Comparison of ENCODE assay signal across 8 cellular contexts in genomic region chrX:54496517-54496852, GRCh38. TPM values are rescaled to one million over a fixed set of nuclear protein-coding genes. Genes with fewer than 3 reads are reported as not detected.
DNase-seq lines count a peak whose midpoint lies in the region; ATAC-seq and TF ChIP-seq lines count a peak whose summit lies in the region.

No MANE protein-coding gene starts in this region.

- H3K27ac ChIP-seq in KMS-11 (no peak overlapping the region), neural cell (ENCODE audit: low read length) (peak overlapping the region; percentile 81)

- H3K4me1 ChIP-seq in KMS-11 (ENCODE audit: low read depth, poor library complexity, severe bottlenecking): no peaks in the 10 kb centered on the region

- H3K9me3 Mint-ChIP-seq in dendritic cell treated with granulocyte-macrophage colony-stimulating factor and Interleukin-4, amounts not matched to agents 40 ng/mL and 50 ng/mL, for 4 days: no peaks in the 10 kb centered on the region

- H3K4me2 ChIP-seq in KMS-11 (peak overlapping the region; percentile 39; the same call in 1 of the 2 replicates), neural cell (ENCODE audit: low read length) (no peak overlapping the region)

- no peaks in the 10 kb centered on the region for H3F3A ChIP-seq in neural cell (ENCODE audit: insufficient read depth, low read length, poor library complexity, severe bottlenecking)

- H3K27me3 Mint-ChIP-seq in dendritic cell treated with granulocyte-macrophage colony-stimulating factor and Interleukin-4, amounts not matched to agents 40 ng/mL and 50 ng/mL, for 4 days: peaks cover 63% of the 10 kb centered on the region

- no peak for TF ChIP-seq EP300 in neural cell (conservative IDR thresholded peaks at IDR 0.05; ENCODE audit: poor library complexity, severe bottlenecking)

- H3K79me2 ChIP-seq in KMS-11 (ENCODE audit: insufficient read depth, low read depth) (no peaks in the 10 kb centered on the region), neural cell (replicated peaks; ENCODE audit: insufficient read depth, low read length) (peaks cover 32% of the 10 kb centered on the region)

- no peaks in the 10 kb centered on the region for H3K36me3 ChIP-seq in KMS-11 (ENCODE audit: insufficient read depth)
- no peaks in the 10 kb centered on the region for H3K36me3 ChIP-seq in neural cell (ENCODE audit: insufficient read depth, low read length)

- H3K4me3 ChIP-seq in AG10803 (ENCODE audit: low read length) (peak overlapping the region; percentile 69), KMS-11 (IDR thresholded peaks at IDR 0.05; ENCODE audit: insufficient read depth, low read depth, low read length) (no peak overlapping the region), neural cell (ENCODE audit: low read length) (peak overlapping the region; percentile 75)

- H3K9me3 ChIP-seq in neural cell (ENCODE audit: low read length): no peaks in the 10 kb centered on the region

- H3K36me3 Mint-ChIP-seq in dendritic cell treated with granulocyte-macrophage colony-stimulating factor and Interleukin-4, amounts not matched to agents 40 ng/mL and 50 ng/mL, for 4 days (ENCODE audit: low read depth): no peaks in the 10 kb centered on the region

- H2AFZ ChIP-seq in KMS-11 (ENCODE audit: low read depth) (peak overlapping the region; percentile 82; the same call in 1 of the 2 replicates), neural cell (ENCODE audit: low read depth, low read length) (peak overlapping the region; percentile 51)

- H3K4me3 Mint-ChIP-seq in dendritic cell treated with granulocyte-macrophage colony-stimulating factor and Interleukin-4, amounts not matched to agents 40 ng/mL and 50 ng/mL, for 4 days: peak overlapping the region; percentile 61

- no peaks in the 10 kb centered on the region for H4K20me1 ChIP-seq in KMS-11 (ENCODE audit: insufficient read depth)
- H4K20me1 ChIP-seq in neural cell (ENCODE audit: insufficient read depth): no peaks in the 10 kb centered on the region

- H3K27ac Mint-ChIP-seq in dendritic cell treated with granulocyte-macrophage colony-stimulating factor and Interleukin-4, amounts not matched to agents 40 ng/mL and 50 ng/mL, for 4 days: no peak overlapping the region

- no peak for TF ChIP-seq RAD21 in neural cell (conservative IDR thresholded peaks at IDR 0.05)

- H3K9ac ChIP-seq in KMS-11: no peak overlapping the region
- peak overlapping the region; percentile 83 for H3K9ac ChIP-seq in neural cell (ENCODE audit: low read length)

- intact Hi-C loops in dendritic cell treated with granulocyte-macrophage colony-stimulating factor and Interleukin-4, amounts not matched to agents 40 ng/mL and 50 ng/mL, for 4 days (cut with micrococcal nuclease): no loop called here

- H3K27me3 ChIP-seq in KMS-11 (ENCODE audit: insufficient read depth, low read depth) (no peaks in the 10 kb centered on the region), neural cell (ENCODE audit: insufficient read depth, low read depth, low read length) (no peaks in the 10 kb centered on the region)

- no peak for TF ChIP-seq CTCF in AG10803 (conservative IDR thresholded peaks at IDR 0.05; ENCODE audit: low read length)
- TF ChIP-seq CTCF in KMS-11 (conservative IDR thresholded peaks at IDR 0.05; ENCODE audit: low read depth, low read length): no peak
- no peak for TF ChIP-seq CTCF in neural cell (IDR thresholded peaks at IDR 0.05; ENCODE audit: poor library complexity, severe bottlenecking)

- no peaks in the 10 kb centered on the region for H3K9me2 ChIP-seq in neural cell (ENCODE audit: insufficient read depth, low read length)

- ATAC-seq in HG02973 (IDR thresholded peaks at IDR 0.05; ENCODE audit: unreplicated experiment): no peak
- no peak for ATAC-seq in HG02870 (IDR thresholded peaks at IDR 0.05; ENCODE audit: unreplicated experiment)

- peaks cover 23% of the 10 kb centered on the region for H3K4me1 Mint-ChIP-seq in dendritic cell treated with granulocyte-macrophage colony-stimulating factor and Interleukin-4, amounts not matched to agents 40 ng/mL and 50 ng/mL, for 4 days (ENCODE audit: low read depth)

- DNase-seq in AG10803 (ENCODE audit: low read depth): no peak
- no peak for DNase-seq in 8988T
- no peak for DNase-seq in ureter (ENCODE audit: low spot score)

TF ChIP-seq in neural cell, 6 proteins besides CTCF, POLR2A, EP300 and RAD21:
- TF ChIP-seq REST (IDR thresholded peaks at IDR 0.05; ENCODE audit: borderline replicate concordance) (no peak), POLR2AphosphoS5 (IDR thresholded peaks at IDR 0.05) (no peak), SMC3 (conservative IDR thresholded peaks at IDR 0.05; ENCODE audit: poor library complexity) (no peak), MXI1 (conservative IDR thresholded peaks at IDR 0.05; ENCODE audit: poor library complexity, severe bottlenecking) (no peak), EZH2 (IDR thresholded peaks at IDR 0.05; ENCODE audit: borderline replicate concordance, insufficient read depth, low read length, poor library complexity, severe bottlenecking) (no peak), TAF1 (IDR thresholded peaks at IDR 0.05; ENCODE audit: low read depth) (no peak)

RNA-seq across cellular contexts. Expression of gene FGD1, which starts 0.5 kb away (rescaled TPM):
- 9.8 and 13.6 TPM in 2 replicates for polyA plus RNA-seq in neural cell
- polyA minus RNA-seq in neural cell: 14.6 and 15.7 TPM in 2 replicates
- total RNA-seq in ureter: 3.3 TPM

RNA-seq across cellular contexts. Expression of gene GNL3L, which starts 33.5 kb away (rescaled TPM):
- 6.6 and 7.1 TPM in 2 replicates for polyA plus RNA-seq in neural cell
- 21.4 and 21.5 TPM in 2 replicates for polyA minus RNA-seq in neural cell
- 56.7 TPM for total RNA-seq in ureter

RNA-seq across cellular contexts. Expression of gene TSR2, which starts 56.3 kb away (rescaled TPM):
- polyA plus RNA-seq in neural cell: 22.4 and 27.5 TPM in 2 replicates
- 11.2 and 12.6 TPM in 2 replicates for polyA minus RNA-seq in neural cell
- total RNA-seq in ureter: 42.4 TPM
